Comparison of ENCODE assay signal across 1 cellular context in genomic region chr17:60352569-60352968, GRCh38.
TF ChIP-seq lines count a peak whose summit lies in the region.

No MANE protein-coding gene starts in this region.

TF ChIP-seq in K562, 482 proteins besides CTCF, POLR2A, EP300 and RAD21 (continued from another document):
- no peak for TF ChIP-seq BRCA1 (IDR thresholded peaks at IDR 0.05)
- no peak for TF ChIP-seq BRCA1 (CRISPR knock-in tag; IDR thresholded peaks at IDR 0.05)
- peak; percentile 65 for TF ChIP-seq MEIS2 (IDR thresholded peaks at IDR 0.05; ENCODE audit: partially characterized antibody)
TF ChIP-seq in K562: peak in this region for 5.
